1 cellular context compared by ENCODE assay signal in the genomic region with DNA sequence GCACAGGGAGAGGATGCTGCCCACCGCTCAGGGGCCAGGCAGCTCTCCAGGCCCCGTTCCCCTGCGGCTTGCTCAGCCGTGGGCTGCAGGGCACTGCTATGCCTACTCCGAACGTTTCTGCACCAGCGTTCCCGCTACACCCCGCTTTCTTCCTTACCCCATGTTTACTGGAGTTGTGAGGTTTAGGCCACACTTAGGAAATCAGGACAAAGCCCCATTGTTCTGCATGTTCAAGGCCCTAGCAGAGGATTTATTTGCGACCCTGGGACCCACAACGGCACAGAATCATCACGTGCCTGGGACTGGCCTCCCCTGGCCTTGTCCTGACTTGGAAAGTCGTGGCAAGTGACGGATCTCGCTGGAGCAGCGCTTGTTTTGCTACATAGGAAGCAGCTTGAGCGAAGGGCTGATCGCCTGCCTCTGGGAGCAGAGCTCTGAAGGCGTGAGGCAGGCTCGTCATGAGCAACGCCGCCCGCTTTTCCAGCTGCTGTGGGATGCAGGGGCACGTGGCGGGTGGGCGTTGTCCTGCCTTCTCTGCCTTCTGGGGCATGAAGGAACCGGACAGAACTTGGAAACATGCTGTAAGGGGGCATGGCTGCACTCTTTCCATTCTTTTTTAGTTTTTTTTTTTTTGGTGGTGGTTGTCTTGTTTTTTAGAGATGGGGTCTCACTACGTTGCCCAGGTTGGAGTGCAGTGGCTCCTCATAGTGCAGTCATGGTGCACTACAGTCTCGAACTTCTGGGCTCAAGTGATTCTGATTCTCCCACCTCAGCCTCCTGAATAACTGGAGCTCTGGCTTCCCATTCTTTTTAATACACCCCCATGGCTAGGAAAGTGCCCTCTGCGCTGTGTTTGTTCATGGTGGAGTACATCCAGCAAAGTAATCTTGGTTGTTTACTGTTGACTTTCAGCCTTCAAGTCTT.
TF ChIP-seq lines count a peak whose summit lies in the region.

No MANE protein-coding gene starts in this region.

TF ChIP-seq in HepG2, 621 proteins besides CTCF, POLR2A, EP300 and RAD21 (continues in another document):
- TF ChIP-seq ZNF44 (CRISPR knock-in tag; IDR thresholded peaks at IDR 0.05) (0 out of 2 replicates have a peak, but pooled peaks have one; percentile 46), HNRNPLL (IDR thresholded peaks at IDR 0.05; ENCODE audit: low read depth, low read length, poor library complexity, severe bottlenecking) (peak; percentile 41), NKX3-1 (CRISPR knock-in tag; IDR thresholded peaks at IDR 0.05) (no peak; the same call in 1 of the 2 replicates), ZBTB42 (CRISPR knock-in tag; IDR thresholded peaks at IDR 0.05) (no peak), ZNF749 (CRISPR knock-in tag; IDR thresholded peaks at IDR 0.05; ENCODE audit: borderline replicate concordance) (no peak), FOXK1 (CRISPR knock-in tag; IDR thresholded peaks at IDR 0.05; ENCODE audit: borderline replicate concordance, low read depth) (0 out of 2 replicates have a peak, but pooled peaks have one; percentile 51), ZNF724P (CRISPR knock-in tag; IDR thresholded peaks at IDR 0.05; ENCODE audit: borderline replicate concordance) (peak; percentile 81; the same call in 1 of the 2 replicates), ZNF703 (CRISPR knock-in tag; IDR thresholded peaks at IDR 0.05; ENCODE audit: borderline replicate concordance) (no peak), HCFC1 (IDR thresholded peaks at IDR 0.05; ENCODE audit: low read depth, low read length) (no peak), ZNF350 (CRISPR knock-in tag; IDR thresholded peaks at IDR 0.05; ENCODE audit: borderline replicate concordance, low read depth) (no peak), FOXK2 (IDR thresholded peaks at IDR 0.05) (peak; percentile 56; the same call in 1 of the 2 replicates), HES4 (CRISPR knock-in tag; IDR thresholded peaks at IDR 0.05; ENCODE audit: borderline replicate concordance) (peak; percentile 17; the same call in 1 of the 2 replicates), DMAP1 (CRISPR knock-in tag; IDR thresholded peaks at IDR 0.05) (peak; percentile 56; the same call in 1 of the 2 replicates), FOSL2 (CRISPR knock-in tag; IDR thresholded peaks at IDR 0.05) (peak; percentile 58), ZNF292 (CRISPR knock-in tag; IDR thresholded peaks at IDR 0.05; ENCODE audit: borderline replicate concordance, low read depth) (peak; percentile 89), ZNF83 (CRISPR knock-in tag; IDR thresholded peaks at IDR 0.05; ENCODE audit: borderline replicate concordance) (peak; percentile 3), CBX1 (IDR thresholded peaks at IDR 0.05; ENCODE audit: low read depth) (no peak), ZNF572 (CRISPR knock-in tag; IDR thresholded peaks at IDR 0.05) (no peak), GATAD1 (CRISPR knock-in tag; IDR thresholded peaks at IDR 0.05) (peak; percentile 47; the same call in 1 of the 2 replicates), HMG20A (CRISPR knock-in tag; IDR thresholded peaks at IDR 0.05; ENCODE audit: borderline replicate concordance) (peak; percentile 77; the same call in 1 of the 2 replicates), NFKB2 (CRISPR knock-in tag; IDR thresholded peaks at IDR 0.05; ENCODE audit: borderline replicate concordance) (peak; percentile 90; the same call in 1 of the 2 replicates), FOXC1 (CRISPR knock-in tag; IDR thresholded peaks at IDR 0.05; ENCODE audit: borderline replicate concordance) (no peak; the same call in 1 of the 2 replicates), ATF7 (IDR thresholded peaks at IDR 0.05) (no peak), ATF7 (CRISPR knock-in tag; IDR thresholded peaks at IDR 0.05) (peak; percentile 57; the same call in 1 of the 2 replicates), SOX13 (IDR thresholded peaks at IDR 0.05) (peak; percentile 74), SOX13 (CRISPR knock-in tag; conservative IDR thresholded peaks at IDR 0.05 in 1 of 2, IDR thresholded peaks at IDR 0.05 in 1 of 2) (peak in 1 of 2 experiments; percentile 99; a peak in 2 of 4 replicates), KLF9 (CRISPR knock-in tag; IDR thresholded peaks at IDR 0.05; ENCODE audit: low read depth) (no peak), NR2F1 (CRISPR knock-in tag; IDR thresholded peaks at IDR 0.05) (no peak), ZNF562 (CRISPR knock-in tag; IDR thresholded peaks at IDR 0.05; ENCODE audit: borderline replicate concordance) (no peak), MAF1 (CRISPR knock-in tag; IDR thresholded peaks at IDR 0.05; ENCODE audit: borderline replicate concordance) (peak; percentile 50; the same call in 1 of the 2 replicates), SMARCE1 (IDR thresholded peaks at IDR 0.05; ENCODE audit: borderline replicate concordance) (no peak), XBP1 (CRISPR knock-in tag; IDR thresholded peaks at IDR 0.05) (no peak), ZNF317 (CRISPR knock-in tag; IDR thresholded peaks at IDR 0.05) (0 out of 2 replicates have a peak, but pooled peaks have one; percentile 20), ZNF205 (CRISPR knock-in tag; IDR thresholded peaks at IDR 0.05) (peak; percentile 57; the same call in 1 of the 2 replicates), AHR (CRISPR knock-in tag; IDR thresholded peaks at IDR 0.05) (0 out of 2 replicates have a peak, but pooled peaks have one; percentile 69), ZNF460 (CRISPR knock-in tag; IDR thresholded peaks at IDR 0.05; ENCODE audit: borderline replicate concordance) (no peak; the same call in 1 of the 2 replicates), HMG20B (CRISPR knock-in tag; conservative IDR thresholded peaks at IDR 0.05) (peak; percentile 79)
- TF ChIP-seq, protein P1, sequence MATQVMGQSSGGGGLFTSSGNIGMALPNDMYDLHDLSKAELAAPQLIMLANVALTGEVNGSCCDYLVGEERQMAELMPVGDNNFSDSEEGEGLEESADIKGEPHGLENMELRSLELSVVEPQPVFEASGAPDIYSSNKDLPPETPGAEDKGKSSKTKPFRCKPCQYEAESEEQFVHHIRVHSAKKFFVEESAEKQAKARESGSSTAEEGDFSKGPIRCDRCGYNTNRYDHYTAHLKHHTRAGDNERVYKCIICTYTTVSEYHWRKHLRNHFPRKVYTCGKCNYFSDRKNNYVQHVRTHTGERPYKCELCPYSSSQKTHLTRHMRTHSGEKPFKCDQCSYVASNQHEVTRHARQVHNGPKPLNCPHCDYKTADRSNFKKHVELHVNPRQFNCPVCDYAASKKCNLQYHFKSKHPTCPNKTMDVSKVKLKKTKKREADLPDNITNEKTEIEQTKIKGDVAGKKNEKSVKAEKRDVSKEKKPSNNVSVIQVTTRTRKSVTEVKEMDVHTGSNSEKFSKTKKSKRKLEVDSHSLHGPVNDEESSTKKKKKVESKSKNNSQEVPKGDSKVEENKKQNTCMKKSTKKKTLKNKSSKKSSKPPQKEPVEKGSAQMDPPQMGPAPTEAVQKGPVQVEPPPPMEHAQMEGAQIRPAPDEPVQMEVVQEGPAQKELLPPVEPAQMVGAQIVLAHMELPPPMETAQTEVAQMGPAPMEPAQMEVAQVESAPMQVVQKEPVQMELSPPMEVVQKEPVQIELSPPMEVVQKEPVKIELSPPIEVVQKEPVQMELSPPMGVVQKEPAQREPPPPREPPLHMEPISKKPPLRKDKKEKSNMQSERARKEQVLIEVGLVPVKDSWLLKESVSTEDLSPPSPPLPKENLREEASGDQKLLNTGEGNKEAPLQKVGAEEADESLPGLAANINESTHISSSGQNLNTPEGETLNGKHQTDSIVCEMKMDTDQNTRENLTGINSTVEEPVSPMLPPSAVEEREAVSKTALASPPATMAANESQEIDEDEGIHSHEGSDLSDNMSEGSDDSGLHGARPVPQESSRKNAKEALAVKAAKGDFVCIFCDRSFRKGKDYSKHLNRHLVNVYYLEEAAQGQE (IDR thresholded peaks at IDR 0.05; ENCODE audit: borderline replicate concordance in 1 of 2, low read depth in 1 of 2, low read length in 2 of 2): 0 out of 4 replicates have a peak, but pooled peaks of 1 of the 2 experiments have one; percentile 27
- TF ChIP-seq, protein P2, sequence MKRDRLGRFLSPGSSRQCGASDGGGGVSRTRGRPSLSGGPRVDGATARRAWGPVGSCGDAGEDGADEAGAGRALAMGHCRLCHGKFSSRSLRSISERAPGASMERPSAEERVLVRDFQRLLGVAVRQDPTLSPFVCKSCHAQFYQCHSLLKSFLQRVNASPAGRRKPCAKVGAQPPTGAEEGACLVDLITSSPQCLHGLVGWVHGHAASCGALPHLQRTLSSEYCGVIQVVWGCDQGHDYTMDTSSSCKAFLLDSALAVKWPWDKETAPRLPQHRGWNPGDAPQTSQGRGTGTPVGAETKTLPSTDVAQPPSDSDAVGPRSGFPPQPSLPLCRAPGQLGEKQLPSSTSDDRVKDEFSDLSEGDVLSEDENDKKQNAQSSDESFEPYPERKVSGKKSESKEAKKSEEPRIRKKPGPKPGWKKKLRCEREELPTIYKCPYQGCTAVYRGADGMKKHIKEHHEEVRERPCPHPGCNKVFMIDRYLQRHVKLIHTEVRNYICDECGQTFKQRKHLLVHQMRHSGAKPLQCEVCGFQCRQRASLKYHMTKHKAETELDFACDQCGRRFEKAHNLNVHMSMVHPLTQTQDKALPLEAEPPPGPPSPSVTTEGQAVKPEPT (CRISPR knock-in tag; IDR thresholded peaks at IDR 0.05; ENCODE audit: low read depth): peak; percentile 62; the same call in 1 of the 2 replicates
- TF ChIP-seq, protein P3, sequence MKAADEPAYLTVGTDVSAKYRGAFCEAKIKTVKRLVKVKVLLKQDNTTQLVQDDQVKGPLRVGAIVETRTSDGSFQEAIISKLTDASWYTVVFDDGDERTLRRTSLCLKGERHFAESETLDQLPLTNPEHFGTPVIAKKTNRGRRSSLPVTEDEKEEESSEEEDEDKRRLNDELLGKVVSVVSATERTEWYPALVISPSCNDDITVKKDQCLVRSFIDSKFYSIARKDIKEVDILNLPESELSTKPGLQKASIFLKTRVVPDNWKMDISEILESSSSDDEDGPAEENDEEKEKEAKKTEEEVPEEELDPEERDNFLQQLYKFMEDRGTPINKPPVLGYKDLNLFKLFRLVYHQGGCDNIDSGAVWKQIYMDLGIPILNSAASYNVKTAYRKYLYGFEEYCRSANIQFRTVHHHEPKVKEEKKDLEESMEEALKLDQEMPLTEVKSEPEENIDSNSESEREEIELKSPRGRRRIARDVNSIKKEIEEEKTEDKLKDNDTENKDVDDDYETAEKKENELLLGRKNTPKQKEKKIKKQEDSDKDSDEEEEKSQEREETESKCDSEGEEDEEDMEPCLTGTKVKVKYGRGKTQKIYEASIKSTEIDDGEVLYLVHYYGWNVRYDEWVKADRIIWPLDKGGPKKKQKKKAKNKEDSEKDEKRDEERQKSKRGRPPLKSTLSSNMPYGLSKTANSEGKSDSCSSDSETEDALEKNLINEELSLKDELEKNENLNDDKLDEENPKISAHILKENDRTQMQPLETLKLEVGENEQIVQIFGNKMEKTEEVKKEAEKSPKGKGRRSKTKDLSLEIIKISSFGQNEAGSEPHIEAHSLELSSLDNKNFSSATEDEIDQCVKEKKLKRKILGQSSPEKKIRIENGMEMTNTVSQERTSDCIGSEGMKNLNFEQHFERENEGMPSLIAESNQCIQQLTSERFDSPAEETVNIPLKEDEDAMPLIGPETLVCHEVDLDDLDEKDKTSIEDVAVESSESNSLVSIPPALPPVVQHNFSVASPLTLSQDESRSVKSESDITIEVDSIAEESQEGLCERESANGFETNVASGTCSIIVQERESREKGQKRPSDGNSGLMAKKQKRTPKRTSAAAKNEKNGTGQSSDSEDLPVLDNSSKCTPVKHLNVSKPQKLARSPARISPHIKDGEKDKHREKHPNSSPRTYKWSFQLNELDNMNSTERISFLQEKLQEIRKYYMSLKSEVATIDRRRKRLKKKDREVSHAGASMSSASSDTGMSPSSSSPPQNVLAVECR (CRISPR knock-in tag; IDR thresholded peaks at IDR 0.05; ENCODE audit: borderline replicate concordance): peak; percentile 44; the same call in 1 of the 2 replicates
- TF ChIP-seq, protein P4, sequence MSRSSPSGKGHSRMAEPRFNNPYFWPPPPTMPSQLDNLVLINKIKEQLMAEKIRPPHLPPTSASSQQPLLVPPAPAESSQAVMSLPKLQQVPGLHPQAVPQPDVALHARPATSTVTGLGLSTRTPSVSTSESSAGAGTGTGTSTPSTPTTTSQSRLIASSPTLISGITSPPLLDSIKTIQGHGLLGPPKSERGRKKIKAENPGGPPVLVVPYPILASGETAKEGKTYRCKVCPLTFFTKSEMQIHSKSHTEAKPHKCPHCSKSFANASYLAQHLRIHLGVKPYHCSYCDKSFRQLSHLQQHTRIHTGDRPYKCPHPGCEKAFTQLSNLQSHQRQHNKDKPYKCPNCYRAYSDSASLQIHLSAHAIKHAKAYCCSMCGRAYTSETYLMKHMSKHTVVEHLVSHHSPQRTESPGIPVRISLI (CRISPR knock-in tag; IDR thresholded peaks at IDR 0.05; ENCODE audit: borderline replicate concordance): peak; percentile 62
- TF ChIP-seq, protein P5, sequence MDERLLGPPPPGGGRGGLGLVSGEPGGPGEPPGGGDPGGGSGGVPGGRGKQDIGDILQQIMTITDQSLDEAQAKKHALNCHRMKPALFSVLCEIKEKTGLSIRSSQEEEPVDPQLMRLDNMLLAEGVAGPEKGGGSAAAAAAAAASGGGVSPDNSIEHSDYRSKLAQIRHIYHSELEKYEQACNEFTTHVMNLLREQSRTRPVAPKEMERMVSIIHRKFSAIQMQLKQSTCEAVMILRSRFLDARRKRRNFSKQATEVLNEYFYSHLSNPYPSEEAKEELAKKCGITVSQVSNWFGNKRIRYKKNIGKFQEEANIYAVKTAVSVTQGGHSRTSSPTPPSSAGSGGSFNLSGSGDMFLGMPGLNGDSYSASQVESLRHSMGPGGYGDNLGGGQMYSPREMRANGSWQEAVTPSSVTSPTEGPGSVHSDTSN (CRISPR knock-in tag; IDR thresholded peaks at IDR 0.05): no peak
- TF ChIP-seq, protein P6, sequence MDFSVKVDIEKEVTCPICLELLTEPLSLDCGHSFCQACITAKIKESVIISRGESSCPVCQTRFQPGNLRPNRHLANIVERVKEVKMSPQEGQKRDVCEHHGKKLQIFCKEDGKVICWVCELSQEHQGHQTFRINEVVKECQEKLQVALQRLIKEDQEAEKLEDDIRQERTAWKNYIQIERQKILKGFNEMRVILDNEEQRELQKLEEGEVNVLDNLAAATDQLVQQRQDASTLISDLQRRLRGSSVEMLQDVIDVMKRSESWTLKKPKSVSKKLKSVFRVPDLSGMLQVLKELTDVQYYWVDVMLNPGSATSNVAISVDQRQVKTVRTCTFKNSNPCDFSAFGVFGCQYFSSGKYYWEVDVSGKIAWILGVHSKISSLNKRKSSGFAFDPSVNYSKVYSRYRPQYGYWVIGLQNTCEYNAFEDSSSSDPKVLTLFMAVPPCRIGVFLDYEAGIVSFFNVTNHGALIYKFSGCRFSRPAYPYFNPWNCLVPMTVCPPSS (IDR thresholded peaks at IDR 0.05): no peak
- TF ChIP-seq, protein P7, sequence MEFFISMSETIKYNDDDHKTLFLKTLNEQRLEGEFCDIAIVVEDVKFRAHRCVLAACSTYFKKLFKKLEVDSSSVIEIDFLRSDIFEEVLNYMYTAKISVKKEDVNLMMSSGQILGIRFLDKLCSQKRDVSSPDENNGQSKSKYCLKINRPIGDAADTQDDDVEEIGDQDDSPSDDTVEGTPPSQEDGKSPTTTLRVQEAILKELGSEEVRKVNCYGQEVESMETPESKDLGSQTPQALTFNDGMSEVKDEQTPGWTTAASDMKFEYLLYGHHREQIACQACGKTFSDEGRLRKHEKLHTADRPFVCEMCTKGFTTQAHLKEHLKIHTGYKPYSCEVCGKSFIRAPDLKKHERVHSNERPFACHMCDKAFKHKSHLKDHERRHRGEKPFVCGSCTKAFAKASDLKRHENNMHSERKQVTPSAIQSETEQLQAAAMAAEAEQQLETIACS (CRISPR knock-in tag; IDR thresholded peaks at IDR 0.05): no peak
- TF ChIP-seq, protein P8, sequence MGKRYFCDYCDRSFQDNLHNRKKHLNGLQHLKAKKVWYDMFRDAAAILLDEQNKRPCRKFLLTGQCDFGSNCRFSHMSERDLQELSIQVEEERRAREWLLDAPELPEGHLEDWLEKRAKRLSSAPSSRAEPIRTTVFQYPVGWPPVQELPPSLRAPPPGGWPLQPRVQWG (CRISPR knock-in tag; IDR thresholded peaks at IDR 0.05; ENCODE audit: borderline replicate concordance, low read depth): no peak
